Comparison of ENCODE assay signal across 18 cellular contexts in genomic region chr1:192581131-192581927, GRCh38. TPM values are rescaled to one million over a fixed set of nuclear protein-coding genes. Genes with fewer than 3 reads are reported as not detected.
DNase-seq lines count a peak whose midpoint lies in the region; ATAC-seq, FAIRE-seq and TF ChIP-seq lines count a peak whose summit lies in the region.
"Had no signal": no experiment of that assay in that cellular context is flagged by ENCODE, and none has a peak within 500 bp of the region (broad histone marks: within the 10 kb centered on the region; RNA-seq: fewer than 3 reads in every experiment).

No MANE protein-coding gene starts in this region.

- 27% methylated on average over 4 of the region's 4 CpGs for WGBS in HepG2 (ENCODE audit: low lambda C conversion rate)

- peaks cover 41% of the 10 kb centered on the region for H3K4me1 Mint-ChIP-seq in activated CD8-positive, alpha-beta T cell treated with anti-CD3 and anti-CD28 coated beads, Interleukin-2, amount 10 ng/mL, durations not matched to agents 7 days and 5 days (ENCODE audit: low read depth)
- H3K4me1 Mint-ChIP-seq in mesothelial cell of epicardium, result peaks cover 27% of the 10 kb centered on the region

- no peaks in the 10 kb centered on the region for H3K36me3 ChIP-seq in HepG2 (replicated peaks in 1 of 2; ENCODE audit: control insufficient read depth in 1 of 2, insufficient read depth in 2 of 2, low read length in 2 of 2)
- H3K36me3 ChIP-seq: adrenal gland, pancreas, thyroid gland had no signal

- no peak overlapping the region for H2AFZ ChIP-seq in HepG2 (ENCODE audit: low read length)

- TF ChIP-seq CTCF in D721Med (IDR thresholded peaks at IDR 0.05; ENCODE audit: insufficient read depth, missing control alignments), result no peak
- TF ChIP-seq CTCF in mesothelial cell of epicardium (IDR thresholded peaks at IDR 0.05; ENCODE audit: unreplicated experiment), result no peak
- TF ChIP-seq CTCF in HepG2 (CRISPR knock-in tag; IDR thresholded peaks at IDR 0.05), result no peak

- TF ChIP-seq EP300 in HepG2 (IDR thresholded peaks at IDR 0.05; ENCODE audit: low read depth in 2 of 2, low read length in 2 of 2), result no peak
- no peak for TF ChIP-seq EP300 in HepG2 (CRISPR knock-in tag; IDR thresholded peaks at IDR 0.05; ENCODE audit: borderline replicate concordance)

- H3K27ac ChIP-seq in HepG2 (ENCODE audit: extremely low read length, insufficient read depth, low read length), result no peak overlapping the region
- H3K27ac ChIP-seq: adrenal gland, pancreas, thyroid gland had no signal

- TF ChIP-seq POLR2A in HepG2 (IDR thresholded peaks at IDR 0.05; ENCODE audit: insufficient read depth in 1 of 2, low read depth in 2 of 2, low read length in 2 of 2), result no peak

- no peak overlapping the region for H3K4me2 ChIP-seq in HepG2 (ENCODE audit: low read depth, low read length)

- DNase-seq in D721Med (ENCODE audit: insufficient read length, low spot score) (no peak), mesothelial cell of epicardium (ENCODE audit: low spot score in 2 of 2, unreplicated experiment in 2 of 2) (no peak), HepG2 (ENCODE audit: low spot score) (no peak), HCEC 1CT (no peak)
- DNase-seq in activated CD8-positive, alpha-beta T cell treated with anti-CD3 and anti-CD28 coated beads, Interleukin-2, amount 10 ng/mL, durations not matched to agents 7 days and 5 days, result no peak
- DNase-seq in activated CD4-positive, alpha-beta T cell treated with anti-CD3 and anti-CD28 coated beads for 48 hours, result no peak
- DNase-seq: activated T-cell treated with anti-CD3 and anti-CD28 coated beads, Interleukin-2, amount 50 U/mL, for 24 hours; NCI-H1694; NCI-H748 treated with DMSO at 0.1 percent for 48 hours; stimulated activated CD4-positive, alpha-beta T cell treated with anti-CD3 and anti-CD28 coated beads, Interleukin-15, amount 100 ng/mL, for 24 hours; thyroid gland had no signal

- CTCF ChIA-PET in activated CD8-positive, alpha-beta T cell treated with anti-CD3 and anti-CD28 coated beads, Interleukin-2, amount 10 ng/mL, durations not matched to agents 7 days and 5 days (lab: Charles Lee), result interaction anchor here (1.0 to 7.8 kb wide), 5 partner anchors 12 to 106 kb away, joined by 3 to 120 read pairs (median 5); no protein-coding TSS in a partner anchor
- CTCF ChIA-PET in HepG2 (lab: Yijun Ruan, JAX; ENCODE audit: low intra/inter-chr PET ratio, low total read pairs), result interaction anchor here (0.6 kb wide), 1 partner anchor 133 kb away, joined by 3 read pairs; no protein-coding TSS in a partner anchor

- BruUV-seq in HepG2 (replicated peaks; lab: Mats Ljungman, UMichigan), result no TSS peak

- POLR2A ChIA-PET in activated CD8-positive, alpha-beta T cell treated with anti-CD3 and anti-CD28 coated beads, Interleukin-2, amount 10 ng/mL, durations not matched to agents 7 days and 5 days (lab: Charles Lee), result interaction anchor here (0.5 kb wide), 1 partner anchor 101 kb away, joined by 3 read pairs; no protein-coding TSS in a partner anchor
- POLR2A ChIA-PET in HepG2 (lab: Yijun Ruan, JAX), result no interaction called here

- no peaks in the 10 kb centered on the region for H3K9me3 Mint-ChIP-seq in activated CD8-positive, alpha-beta T cell treated with anti-CD3 and anti-CD28 coated beads, Interleukin-2, amount 10 ng/mL, durations not matched to agents 7 days and 5 days (ENCODE audit: insufficient read depth)
- no peaks in the 10 kb centered on the region for H3K9me3 Mint-ChIP-seq in mesothelial cell of epicardium
- H3K9me3 Mint-ChIP-seq: activated T-cell treated with anti-CD3 and anti-CD28 coated beads, Interleukin-2, amount 50 U/mL, for 24 hours had no signal

- peaks cover 2% of the 10 kb centered on the region for H3K27me3 Mint-ChIP-seq in activated CD8-positive, alpha-beta T cell treated with anti-CD3 and anti-CD28 coated beads, Interleukin-2, amount 10 ng/mL, durations not matched to agents 7 days and 5 days (ENCODE audit: low read depth)
- H3K27me3 Mint-ChIP-seq in mesothelial cell of epicardium (ENCODE audit: low read depth), result no peaks in the 10 kb centered on the region
- H3K27me3 Mint-ChIP-seq: activated T-cell treated with anti-CD3 and anti-CD28 coated beads, Interleukin-2, amount 50 U/mL, for 24 hours had no signal

- H3K9me3 ChIP-seq in HepG2 (ENCODE audit: low read length), result no peaks in the 10 kb centered on the region
- H3K9me3 ChIP-seq: adrenal gland, mucosa of descending colon, pancreas, thyroid gland had no signal

- no peaks in the 10 kb centered on the region for H3K4me1 ChIP-seq in HepG2 (ENCODE audit: insufficient read depth, low read length)
- H3K4me1 ChIP-seq: adrenal gland, pancreas, thyroid gland had no signal

- TF ChIP-seq RAD21 in HepG2 (CRISPR knock-in tag; IDR thresholded peaks at IDR 0.05), result no peak

- H3K27me3 ChIP-seq in HepG2 (ENCODE audit: control insufficient read depth in 1 of 2, insufficient read depth in 2 of 2, low read length in 2 of 2), result no peaks in the 10 kb centered on the region
- H3K27me3 ChIP-seq: adrenal gland, pancreas, thyroid gland had no signal

- no peak overlapping the region for H3K9ac ChIP-seq in HepG2 (ENCODE audit: insufficient read depth, low read depth, low read length)

- no peak overlapping the region for H3K4me3 ChIP-seq in HepG2 (replicated peaks in 1 of 3; ENCODE audit: insufficient read depth in 1 of 3, low read depth in 2 of 3, low read length in 3 of 3)
- H3K4me3 ChIP-seq: adrenal gland, mucosa of descending colon, pancreas, thyroid gland had no signal

- in situ Hi-C loops in HepG2 (cut with HindIII; ENCODE audit: extremely low pct_ligation_motif_present, low pct_unique_long_range_greater_than_20kb), result no loop called here

- peaks cover 20% of the 10 kb centered on the region for H3K36me3 Mint-ChIP-seq in activated CD8-positive, alpha-beta T cell treated with anti-CD3 and anti-CD28 coated beads, Interleukin-2, amount 10 ng/mL, durations not matched to agents 7 days and 5 days (ENCODE audit: low read depth)
- no peaks in the 10 kb centered on the region for H3K36me3 Mint-ChIP-seq in mesothelial cell of epicardium

- intact Hi-C loops in HepG2 (cut with micrococcal nuclease; ENCODE audit: unreplicated experiment), result no loop called here

- H3K79me2 ChIP-seq in HepG2 (ENCODE audit: insufficient read depth, low read length), result no peaks in the 10 kb centered on the region

- H3K4me3 Mint-ChIP-seq in activated CD8-positive, alpha-beta T cell treated with anti-CD3 and anti-CD28 coated beads, Interleukin-2, amount 10 ng/mL, durations not matched to agents 7 days and 5 days, result no peak overlapping the region
- no peak overlapping the region for H3K4me3 Mint-ChIP-seq in mesothelial cell of epicardium

- H4K20me1 ChIP-seq in HepG2 (ENCODE audit: insufficient read depth, low read length), result no peaks in the 10 kb centered on the region

- H3K27ac Mint-ChIP-seq in activated CD8-positive, alpha-beta T cell treated with anti-CD3 and anti-CD28 coated beads, Interleukin-2, amount 10 ng/mL, durations not matched to agents 7 days and 5 days, result no peak overlapping the region
- no peak overlapping the region for H3K27ac Mint-ChIP-seq in mesothelial cell of epicardium
- H3K27ac Mint-ChIP-seq: activated T-cell treated with anti-CD3 and anti-CD28 coated beads, Interleukin-2, amount 50 U/mL, for 24 hours had no signal

- FAIRE-seq in D721Med (lab: Jason Lieb, UNC) (peak; percentile 84), HepG2 (lab: Jason Lieb, UNC) (no peak)
- FAIRE-seq: pancreas had no signal

- peak; percentile 5 for ATAC-seq in GM19351 (IDR thresholded peaks at IDR 0.05; ENCODE audit: unreplicated experiment)
- ATAC-seq in HG02852 (IDR thresholded peaks at IDR 0.05; ENCODE audit: unreplicated experiment), result peak; percentile 18
- peak; percentile 20 for ATAC-seq in activated CD8-positive, alpha-beta T cell treated with anti-CD3 and anti-CD28 coated beads, Interleukin-2, amount 10 ng/mL, durations not matched to agents 7 days and 5 days
- no peak for ATAC-seq in HepG2

RNA-seq across cellular contexts. Expression of gene RGS1, which starts 5.8 kb away (rescaled TPM):
- 10 to 100 TPM; 13.8 to 15.7 TPM for total RNA-seq in activated CD8-positive, alpha-beta T cell treated with anti-CD3 and anti-CD28 coated beads, Interleukin-2, amount 10 ng/mL, durations not matched to agents 7 days and 5 days
- total RNA-seq in mesothelial cell of epicardium (0.38 to 0.40 TPM in 2 of 3 replicates, not detected in the other), HepG2 (2016; rRNA removed; fragmentation: Illumina TruSeq; extraction: Trizol) (not detected in 2 replicates)
- not detected in 2 replicates for total RNA-seq in HepG2 (2016; cell fraction: cytosol; rRNA removed; fragmentation: Illumina TruSeq; extraction: Trizol; ENCODE audit: low read depth)
- not detected in 2 replicates for total RNA-seq in HepG2 (2016; cell fraction: insoluble cytoplasmic fraction; rRNA removed; fragmentation: Illumina TruSeq; extraction: Trizol)
- total RNA-seq in HepG2 (2016; cell fraction: membrane; rRNA removed; fragmentation: Illumina TruSeq; extraction: Trizol), result not detected in 2 replicates
- total RNA-seq in HepG2 (2016; cell fraction: nucleus; rRNA removed; fragmentation: Illumina TruSeq; extraction: Trizol), result not detected in 2 replicates
- not detected in 2 replicates for polyA plus RNA-seq in HepG2 (2011; rRNA removed)
- polyA plus RNA-seq in HepG2 (2011; cell fraction: cytosol; rRNA removed), result 0.03 TPM in 1 of 2 replicates, not detected in the other
- not detected in 2 replicates for polyA plus RNA-seq in HepG2 (2011; cell fraction: nucleus; rRNA removed)
- polyA plus RNA-seq in HepG2 (2012), result not detected in 2 replicates
- not detected in 2 replicates for polyA plus RNA-seq in HepG2 (2016; cell fraction: cytosol; fragmentation: Illumina TruSeq; extraction: Trizol; ENCODE audit: low read depth)
- polyA plus RNA-seq in HepG2 (2016; cell fraction: insoluble cytoplasmic fraction; fragmentation: Illumina TruSeq; extraction: Trizol; ENCODE audit: low read depth), result not detected in 2 replicates
- not detected in 2 replicates for polyA plus RNA-seq in HepG2 (2016; cell fraction: membrane; fragmentation: Illumina TruSeq; extraction: Trizol; ENCODE audit: low read depth)
- polyA plus RNA-seq in HepG2 (2016; cell fraction: nucleus; fragmentation: Illumina TruSeq; extraction: Trizol; ENCODE audit: insufficient read depth, low read depth), result not detected in 2 replicates
- polyA minus RNA-seq in HepG2 (2011; rRNA and poly(A)+ RNA removed; ENCODE audit: low replicate concordance), result not detected in 2 replicates
- not detected in 2 replicates for polyA minus RNA-seq in HepG2 (2011; cell fraction: cytosol; rRNA and poly(A)+ RNA removed)
- polyA minus RNA-seq in HepG2 (2011; cell fraction: nucleus; rRNA and poly(A)+ RNA removed), result 0.90 TPM in 1 of 2 replicates, not detected in the other

RNA-seq across cellular contexts. Expression of gene RGS13, which starts 54.6 kb away (rescaled TPM):
- total RNA-seq in activated CD8-positive, alpha-beta T cell treated with anti-CD3 and anti-CD28 coated beads, Interleukin-2, amount 10 ng/mL, durations not matched to agents 7 days and 5 days, result not detected
- total RNA-seq in mesothelial cell of epicardium, result 1.1 to 1.8 TPM (median 1.2 TPM) in 3 replicates
- not detected in 2 replicates for total RNA-seq in HepG2 (2016; rRNA removed; fragmentation: Illumina TruSeq; extraction: Trizol)
- total RNA-seq in HepG2 (2016; cell fraction: cytosol; rRNA removed; fragmentation: Illumina TruSeq; extraction: Trizol; ENCODE audit: low read depth), result not detected in 2 replicates
- total RNA-seq in HepG2 (2016; cell fraction: insoluble cytoplasmic fraction; rRNA removed; fragmentation: Illumina TruSeq; extraction: Trizol), result not detected in 2 replicates
- not detected in 2 replicates for total RNA-seq in HepG2 (2016; cell fraction: membrane; rRNA removed; fragmentation: Illumina TruSeq; extraction: Trizol)
- total RNA-seq in HepG2 (2016; cell fraction: nucleus; rRNA removed; fragmentation: Illumina TruSeq; extraction: Trizol), result not detected in 2 replicates
- not detected in 2 replicates for polyA plus RNA-seq in HepG2 (2011; rRNA removed)
- not detected in 2 replicates for polyA plus RNA-seq in HepG2 (2011; cell fraction: cytosol; rRNA removed)
- polyA plus RNA-seq in HepG2 (2011; cell fraction: nucleus; rRNA removed), result not detected in 2 replicates
- polyA plus RNA-seq in HepG2 (2012), result not detected in 2 replicates
- not detected in 2 replicates for polyA plus RNA-seq in HepG2 (2016; cell fraction: cytosol; fragmentation: Illumina TruSeq; extraction: Trizol; ENCODE audit: low read depth)
- polyA plus RNA-seq in HepG2 (2016; cell fraction: insoluble cytoplasmic fraction; fragmentation: Illumina TruSeq; extraction: Trizol; ENCODE audit: low read depth), result not detected in 2 replicates
- polyA plus RNA-seq in HepG2 (2016; cell fraction: membrane; fragmentation: Illumina TruSeq; extraction: Trizol; ENCODE audit: low read depth), result not detected in 2 replicates
- not detected in 2 replicates for polyA plus RNA-seq in HepG2 (2016; cell fraction: nucleus; fragmentation: Illumina TruSeq; extraction: Trizol; ENCODE audit: insufficient read depth, low read depth)
- polyA minus RNA-seq in HepG2 (2011; rRNA and poly(A)+ RNA removed; ENCODE audit: low replicate concordance), result not detected in 2 replicates
- not detected in 2 replicates for polyA minus RNA-seq in HepG2 (2011; cell fraction: cytosol; rRNA and poly(A)+ RNA removed)
- not detected in 2 replicates for polyA minus RNA-seq in HepG2 (2011; cell fraction: nucleus; rRNA and poly(A)+ RNA removed)
- total RNA-seq: LHCN-M2, thyroid gland had no signal
- polyA plus RNA-seq: keratinocyte had no signal

Comparison
In these comparisons a context has a peak if more than half of its experiments do, and no peak if none do; other contexts are left out.
1. RNA of gene RGS1, which starts 5.8 kb away (total RNA-seq): 13.8 to 15.7 TPM in activated CD8-positive, alpha-beta T cell treated with anti-CD3 and anti-CD28 coated beads, Interleukin-2, amount 10 ng/mL, durations not matched to agents 7 days and 5 days; 0.38 to 0.40 TPM in mesothelial cell of epicardium and not detected in HepG2; every median in the first group is over 10 times any median in the second.